ENCODE assay signal across 8 cellular contexts in the genomic region with DNA sequence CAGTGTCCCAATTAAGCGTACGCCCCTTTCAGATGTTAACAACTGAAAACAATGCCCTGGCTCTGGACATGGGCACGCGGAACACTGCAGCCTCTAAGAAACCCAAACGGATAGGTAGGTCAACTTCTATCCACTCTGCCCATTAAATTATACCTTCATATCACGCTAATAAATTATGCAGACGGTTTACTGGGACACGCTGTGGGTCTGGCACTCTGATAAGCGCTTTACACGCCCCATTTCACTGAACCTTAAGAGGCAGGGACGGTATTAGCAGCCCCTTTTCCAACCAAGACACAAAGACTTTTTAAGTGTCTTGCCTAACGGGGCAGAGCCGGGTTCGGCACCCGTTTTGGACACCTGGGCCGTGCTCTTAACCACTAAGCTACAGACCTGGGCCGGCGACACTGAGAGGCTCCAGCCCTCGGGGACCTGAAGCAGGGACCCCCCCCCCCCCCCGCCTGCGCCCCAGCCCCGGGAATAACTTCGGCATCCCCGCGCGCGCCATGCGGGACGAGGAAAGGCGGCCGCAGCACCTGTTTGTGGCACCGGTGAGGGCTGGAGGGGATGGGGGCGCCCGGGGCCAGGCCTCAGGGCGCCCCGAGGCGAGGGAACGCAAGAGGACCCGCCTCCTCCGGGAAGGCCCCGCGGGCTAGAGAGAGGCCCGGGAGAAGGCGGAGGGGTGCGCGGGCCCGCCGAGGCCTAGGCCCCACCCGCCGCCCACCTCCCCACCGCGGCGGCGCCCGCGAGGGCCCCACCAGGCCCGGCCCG. TPM values are rescaled to one million over a fixed set of nuclear protein-coding genes. Genes with fewer than 3 reads are reported as not detected.
A peak's percentile ranks its signal among the peaks of the same experiment; 100 is the strongest.
DNase-seq lines count a peak whose midpoint lies in the region; ATAC-seq and TF ChIP-seq lines count a peak whose summit lies in the region.

No MANE protein-coding gene starts in this region.

- peak; percentile 46 for DNase-seq in activated CD8-positive, alpha-beta T cell treated with anti-CD3 and anti-CD28 coated beads, Interleukin-2, amount 10 ng/mL, durations not matched to agents 7 days and 5 days
- DNase-seq in esophagus squamous epithelium (lab: John Stamatoyannopoulos, UW) = no peak
- no peak for DNase-seq in osteoblast (ENCODE audit: insufficient read length, low spot score, missing footprints)

- no peak for TF ChIP-seq CTCF in C4-2B (conservative IDR thresholded peaks at IDR 0.05)
- TF ChIP-seq CTCF in KMS-11 (conservative IDR thresholded peaks at IDR 0.05; ENCODE audit: low read depth, low read length) = no peak
- TF ChIP-seq CTCF in esophagus squamous epithelium (IDR thresholded peaks at IDR 0.05) = no peak
- no peak for TF ChIP-seq CTCF in osteoblast (IDR thresholded peaks at IDR 0.05; ENCODE audit: extremely low read depth, low read depth, low read length)

- peak overlapping the region; percentile 77 for H3K4me2 ChIP-seq in KMS-11
- peak overlapping the region; percentile 89 for H3K4me2 ChIP-seq in osteoblast (ENCODE audit: insufficient read depth, low read length)

- POLR2A ChIA-PET in activated CD8-positive, alpha-beta T cell treated with anti-CD3 and anti-CD28 coated beads, Interleukin-2, amount 10 ng/mL, durations not matched to agents 7 days and 5 days (lab: Charles Lee) = interaction anchor here (0.6 to 2.4 kb wide), 11 partner anchors 10 to 312 kb away, joined by 3 to 18 read pairs (median 5); a partner anchor contains a TSS

- H2AFZ ChIP-seq in KMS-11 (ENCODE audit: low read depth) = peak overlapping the region; percentile 38; the same call in 1 of the 2 replicates
- H2AFZ ChIP-seq in osteoblast (ENCODE audit: low read length) = peak overlapping the region; percentile 83

- TF ChIP-seq POLR2A in esophagus squamous epithelium (IDR thresholded peaks at IDR 0.05) = no peak

- H3K4me3 Mint-ChIP-seq in activated CD8-positive, alpha-beta T cell treated with anti-CD3 and anti-CD28 coated beads, Interleukin-2, amount 10 ng/mL, durations not matched to agents 7 days and 5 days = peak overlapping the region; percentile 90

- peak overlapping the region; percentile 85 for H3K27ac ChIP-seq in C4-2B
- H3K27ac ChIP-seq in KMS-11 = peak overlapping the region; percentile 56
- H3K27ac ChIP-seq in esophagus squamous epithelium = peak overlapping the region; percentile 92 to 97 (median 95)
- H3K27ac ChIP-seq in osteoblast (ENCODE audit: low read depth, low read length) = peak overlapping the region; percentile 53

- peaks cover 41% of the 10 kb centered on the region for H3K4me1 Mint-ChIP-seq in activated CD8-positive, alpha-beta T cell treated with anti-CD3 and anti-CD28 coated beads, Interleukin-2, amount 10 ng/mL, durations not matched to agents 7 days and 5 days (ENCODE audit: low read depth)

- no peaks in the 10 kb centered on the region for H3K9me3 ChIP-seq in esophagus squamous epithelium
- no peaks in the 10 kb centered on the region for H3K9me3 ChIP-seq in osteoblast (ENCODE audit: low read depth, low read length)

- peak overlapping the region; percentile 94 for H3K27ac Mint-ChIP-seq in activated CD8-positive, alpha-beta T cell treated with anti-CD3 and anti-CD28 coated beads, Interleukin-2, amount 10 ng/mL, durations not matched to agents 7 days and 5 days

- peaks cover 6% of the 10 kb centered on the region for H3K27me3 Mint-ChIP-seq in activated CD8-positive, alpha-beta T cell treated with anti-CD3 and anti-CD28 coated beads, Interleukin-2, amount 10 ng/mL, durations not matched to agents 7 days and 5 days (ENCODE audit: low read depth)

- H3K9me3 Mint-ChIP-seq in activated CD8-positive, alpha-beta T cell treated with anti-CD3 and anti-CD28 coated beads, Interleukin-2, amount 10 ng/mL, durations not matched to agents 7 days and 5 days (ENCODE audit: insufficient read depth) = no peaks in the 10 kb centered on the region

- H3K36me3 Mint-ChIP-seq in activated CD8-positive, alpha-beta T cell treated with anti-CD3 and anti-CD28 coated beads, Interleukin-2, amount 10 ng/mL, durations not matched to agents 7 days and 5 days (ENCODE audit: low read depth) = peaks cover 26% of the 10 kb centered on the region

- H3K9ac ChIP-seq in KMS-11 = peak overlapping the region; percentile 49; the same call in 1 of the 2 replicates

- H3K79me2 ChIP-seq in KMS-11 (ENCODE audit: insufficient read depth, low read depth) (peaks cover 50% of the 10 kb centered on the region), osteoblast (ENCODE audit: insufficient read depth, low read length) (peaks cover 55% of the 10 kb centered on the region)

- H4K20me1 ChIP-seq in KMS-11 (ENCODE audit: insufficient read depth) (peaks cover 22% of the 10 kb centered on the region), osteoblast (ENCODE audit: insufficient read depth, low read length) (peaks cover 35% of the 10 kb centered on the region)

- no peaks in the 10 kb centered on the region for H3K36me3 ChIP-seq in KMS-11 (ENCODE audit: insufficient read depth)
- H3K36me3 ChIP-seq in esophagus squamous epithelium = peaks cover 0 to 5% (median 0%) of the 10 kb centered on the region in 3 donors
- no peaks in the 10 kb centered on the region for H3K36me3 ChIP-seq in osteoblast (ENCODE audit: insufficient read depth, low read length)

- no peaks in the 10 kb centered on the region for H3K27me3 ChIP-seq in KMS-11 (ENCODE audit: insufficient read depth, low read depth)
- H3K27me3 ChIP-seq in esophagus squamous epithelium = no peaks in the 10 kb centered on the region
- H3K27me3 ChIP-seq in osteoblast (ENCODE audit: insufficient read depth, low read length) = no peaks in the 10 kb centered on the region

- intact Hi-C loops in esophagus squamous epithelium (cut with DNase I) = no loop called here

- CTCF ChIA-PET in activated CD8-positive, alpha-beta T cell treated with anti-CD3 and anti-CD28 coated beads, Interleukin-2, amount 10 ng/mL, durations not matched to agents 7 days and 5 days (lab: Charles Lee) = interaction anchor here (0.8 to 3.7 kb wide), 6 partner anchors 15 to 68 kb away, joined by 3 to 26 read pairs (median 6); no protein-coding TSS in a partner anchor

- 0 to 1% methylated on average over 10 to 11 of the region's 58 CpGs for WGBS in esophagus squamous epithelium, 2 donors

- peaks cover 35% of the 10 kb centered on the region for H3K4me1 ChIP-seq in KMS-11 (ENCODE audit: low read depth, poor library complexity, severe bottlenecking)
- peaks cover 7 to 50% (median 11%) of the 10 kb centered on the region in 3 donors for H3K4me1 ChIP-seq in esophagus squamous epithelium
- H3K4me1 ChIP-seq in osteoblast (ENCODE audit: insufficient read depth, low read length) = peaks cover 10% of the 10 kb centered on the region

- peak; percentile 57 for ATAC-seq in GM19455 (IDR thresholded peaks at IDR 0.05; ENCODE audit: unreplicated experiment)
- ATAC-seq in activated CD8-positive, alpha-beta T cell treated with anti-CD3 and anti-CD28 coated beads, Interleukin-2, amount 10 ng/mL, durations not matched to agents 7 days and 5 days = peak; percentile 21
- no peak for ATAC-seq in GM21367 (IDR thresholded peaks at IDR 0.05; ENCODE audit: unreplicated experiment)
- ATAC-seq in HG02840 (IDR thresholded peaks at IDR 0.05; ENCODE audit: low FRiP score, unreplicated experiment) = no peak

- H3K4me3 ChIP-seq in KMS-11 (IDR thresholded peaks at IDR 0.05; ENCODE audit: insufficient read depth, low read depth, low read length) (no peak overlapping the region), esophagus squamous epithelium (peak overlapping the region; percentile 75 to 98 (median 86)), osteoblast (ENCODE audit: insufficient read depth, low read length) (peak overlapping the region; percentile 76)

RNA-seq across cellular contexts. Expression of a gene that starts 0.6 kb away (rescaled TPM):
- 10 to 100 TPM; 42.5 to 46.5 TPM for total RNA-seq in activated CD8-positive, alpha-beta T cell treated with anti-CD3 and anti-CD28 coated beads, Interleukin-2, amount 10 ng/mL, durations not matched to agents 7 days and 5 days
- 10 to 100 TPM; 51.4 to 65.6 (median 58.7) TPM for total RNA-seq in esophagus squamous epithelium
- total RNA-seq in osteoblast = 64.8 and 68.7 TPM in 2 replicates

RNA-seq across cellular contexts. Expression of a gene that starts 31.7 kb away (rescaled TPM):
- total RNA-seq in activated CD8-positive, alpha-beta T cell treated with anti-CD3 and anti-CD28 coated beads, Interleukin-2, amount 10 ng/mL, durations not matched to agents 7 days and 5 days = 10 to 100 TPM; 38.3 to 38.6 TPM
- 10 to 100 TPM; 19.8 to 35.7 (median 30.8) TPM for total RNA-seq in esophagus squamous epithelium
- 33.6 and 34.0 TPM in 2 replicates for total RNA-seq in osteoblast

Comparison
In these comparisons a context has a peak if more than half of its experiments do, and no peak if none do; other contexts are left out.
1. ATAC-seq: peak in GM19455 (single experiment) and activated CD8-positive, alpha-beta T cell treated with anti-CD3 and anti-CD28 coated beads, Interleukin-2, amount 10 ng/mL, durations not matched to agents 7 days and 5 days (single experiment); none in GM21367 (single experiment) and HG02840 (single experiment).
2. Peak in every context shown above with its lines, with median percentiles within 50 percentile points of each other: H3K27ac ChIP-seq.